ENCODE assay signal across 8 cellular contexts in the genomic region with DNA sequence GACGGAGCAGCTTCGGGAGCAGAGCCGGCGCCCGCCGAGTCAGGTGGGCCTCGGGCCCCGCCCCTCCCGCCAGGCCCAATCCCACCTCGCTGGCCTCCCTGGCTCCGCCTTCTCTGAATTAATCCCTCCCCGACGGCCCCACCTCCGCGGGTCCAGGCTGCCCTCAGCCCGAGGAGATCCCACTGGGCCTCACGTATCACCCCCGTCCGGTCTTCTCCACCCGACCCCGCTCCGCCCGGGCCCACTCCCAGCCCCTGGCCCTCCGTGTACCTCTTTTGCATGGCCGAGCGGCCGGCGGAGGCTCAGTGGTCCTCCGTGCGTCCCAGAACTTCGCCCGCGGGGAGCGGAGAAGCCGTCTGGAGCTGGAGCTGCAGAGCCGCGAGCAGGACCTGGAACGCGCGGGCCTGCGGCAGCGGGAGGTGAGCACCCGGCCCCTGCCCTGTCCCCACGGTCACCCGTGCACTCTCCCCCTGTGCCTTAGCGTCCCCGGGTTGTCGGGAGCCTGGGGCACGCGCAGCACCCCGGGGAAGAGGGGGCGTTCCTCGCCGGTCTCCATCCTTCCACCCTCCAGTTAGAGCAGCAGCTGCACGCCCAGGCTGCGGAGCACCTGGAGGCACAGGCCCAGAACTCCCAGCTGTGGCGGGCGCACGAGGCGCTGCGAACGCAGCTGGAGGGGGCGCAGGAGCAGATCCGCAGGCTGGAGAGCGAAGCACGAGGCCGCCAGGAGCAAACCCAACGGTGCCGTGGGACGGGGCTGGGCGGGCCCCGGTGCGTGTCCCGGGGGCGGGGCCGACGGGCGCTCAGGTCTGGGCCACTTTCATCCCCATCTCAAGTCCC. TPM values are rescaled to one million over a fixed set of nuclear protein-coding genes. Genes with fewer than 3 reads are reported as not detected.
DNase-seq lines count a peak whose midpoint lies in the region; ATAC-seq and TF ChIP-seq lines count a peak whose summit lies in the region.

No MANE protein-coding gene starts in this region.

- intact Hi-C loops in lower lobe of right lung (cut with DNase I) = no loop called here

- peak; percentile 60 to 69 for ATAC-seq in lower lobe of right lung
- peak; percentile 66 for ATAC-seq in stimulated activated naive CD8-positive, alpha-beta T cell treated with anti-CD3 and anti-CD28 coated beads, Interleukin-15, Interleukin-2, amounts not matched to agents 100 U/mL and 50 U/mL, for 24 hours
- ATAC-seq in HG02938 (IDR thresholded peaks at IDR 0.05; ENCODE audit: unreplicated experiment) = no peak

- no peaks in the 10 kb centered on the region for H3K36me3 ChIP-seq in ectodermal cell (ENCODE audit: control insufficient read depth, insufficient read depth, low read length)
- peaks cover 2% of the 10 kb centered on the region for H3K36me3 ChIP-seq in lower lobe of right lung

- TF ChIP-seq CTCF in lower lobe of right lung (IDR thresholded peaks at IDR 0.05) = no peak

- H3K9me3 ChIP-seq in ectodermal cell (ENCODE audit: control insufficient read depth, low read length) (no peaks in the 10 kb centered on the region), lower lobe of right lung (no peaks in the 10 kb centered on the region)

- peaks cover 64% of the 10 kb centered on the region for H3K4me1 ChIP-seq in ectodermal cell (ENCODE audit: control insufficient read depth, insufficient read depth, low read length)
- H3K4me1 ChIP-seq in lower lobe of right lung = peaks cover 89% of the 10 kb centered on the region

- DNase-seq in NCI-H1436 (lab: John Stamatoyannopoulos, UW) (peak; percentile 79), NCI-H1436 treated with DMSO at 0.1 percent for 48 hours (lab: John Stamatoyannopoulos, UW) (no peak), NCI-H1105 treated with DMSO at 0.1 percent for 48 hours (lab: John Stamatoyannopoulos, UW) (peak; percentile 87), lower lobe of right lung (peak; percentile 87)
- DNase-seq in activated CD4-positive, CD25-positive, alpha-beta regulatory T cell treated with anti-CD3 and anti-CD28 coated beads, Interleukin-2, amount 50 U/mL, for 72 hours = peak; percentile 53
- DNase-seq in stimulated activated naive CD8-positive, alpha-beta T cell treated with anti-CD3 and anti-CD28 coated beads, Interleukin-15, Interleukin-2, amounts not matched to agents 100 U/mL and 50 U/mL, for 24 hours = peak; percentile 77

- 1% methylated on average over 78 of the region's 78 CpGs for WGBS in ectodermal cell, 2 experiments

- no peak overlapping the region for H3K27ac ChIP-seq in ectodermal cell (ENCODE audit: insufficient read depth, low read depth, low read length, poor library complexity, severe bottlenecking)
- peak overlapping the region; percentile 86 for H3K27ac ChIP-seq in lower lobe of right lung

- peak overlapping the region; percentile 33 for H3K4me3 ChIP-seq in ectodermal cell (ENCODE audit: insufficient read depth, low read depth, low read length)
- peak overlapping the region; percentile 58 for H3K4me3 ChIP-seq in lower lobe of right lung

- H3K27me3 ChIP-seq in ectodermal cell (ENCODE audit: control insufficient read depth, insufficient read depth, low read length, poor library complexity, severe bottlenecking) = peaks cover 71% of the 10 kb centered on the region
- no peaks in the 10 kb centered on the region for H3K27me3 ChIP-seq in lower lobe of right lung (ENCODE audit: low read depth)

RNA-seq across cellular contexts. Expression of a gene that starts 2.2 kb away (rescaled TPM):
- 111 TPM for polyA plus RNA-seq in ectodermal cell (2013, experiment 1 of 4)
- polyA plus RNA-seq in ectodermal cell (2013, experiment 2 of 4) = 107 TPM
- 94.8 TPM for polyA plus RNA-seq in ectodermal cell (2013, experiment 3 of 4)
- polyA plus RNA-seq in ectodermal cell (2013, experiment 4 of 4) = 112 TPM
- 387 TPM for total RNA-seq in lower lobe of right lung

RNA-seq across cellular contexts. Expression of a gene that starts 2.8 kb away (rescaled TPM):
- 3.5 TPM for polyA plus RNA-seq in ectodermal cell (2013, experiment 1 of 4)
- 4.7 TPM for polyA plus RNA-seq in ectodermal cell (2013, experiment 2 of 4)
- polyA plus RNA-seq in ectodermal cell (2013, experiment 3 of 4) = 5.6 TPM
- polyA plus RNA-seq in ectodermal cell (2013, experiment 4 of 4) = 7.4 TPM
- 43.6 TPM for total RNA-seq in lower lobe of right lung

RNA-seq across cellular contexts. Expression of a gene that starts 11.8 kb away (rescaled TPM):
- polyA plus RNA-seq in ectodermal cell (2013, experiment 1 of 4) = 38.9 TPM
- 40.3 TPM for polyA plus RNA-seq in ectodermal cell (2013, experiment 2 of 4)
- polyA plus RNA-seq in ectodermal cell (2013, experiment 3 of 4) = 26.1 TPM
- polyA plus RNA-seq in ectodermal cell (2013, experiment 4 of 4) = 27.2 TPM
- total RNA-seq in lower lobe of right lung = 137 TPM

RNA-seq across cellular contexts. Expression of a gene that starts 11.8 kb away (rescaled TPM):
- polyA plus RNA-seq in ectodermal cell (2013, experiment 1 of 4) = 105 TPM
- 92.4 TPM for polyA plus RNA-seq in ectodermal cell (2013, experiment 2 of 4)
- polyA plus RNA-seq in ectodermal cell (2013, experiment 3 of 4) = 101 TPM
- 111 TPM for polyA plus RNA-seq in ectodermal cell (2013, experiment 4 of 4)
- 127 TPM for total RNA-seq in lower lobe of right lung

RNA-seq across cellular contexts. Expression of a gene that starts 12.1 kb away (rescaled TPM):
- 42.7 TPM for polyA plus RNA-seq in ectodermal cell (2013, experiment 1 of 4)
- polyA plus RNA-seq in ectodermal cell (2013, experiment 2 of 4) = 45.5 TPM
- polyA plus RNA-seq in ectodermal cell (2013, experiment 3 of 4) = 37.4 TPM
- 44.4 TPM for polyA plus RNA-seq in ectodermal cell (2013, experiment 4 of 4)
- 140 TPM for total RNA-seq in lower lobe of right lung
